In genomic region chr19:55086730-55087541, GRCh38 we compare ENCODE assay signal across 8 cellular contexts. TPM values are rescaled to one million over a fixed set of nuclear protein-coding genes. Genes with fewer than 3 reads are reported as not detected.
DNase-seq lines count a peak whose midpoint lies in the region; ATAC-seq and TF ChIP-seq lines count a peak whose summit lies in the region.

No MANE protein-coding gene starts in this region.

- ATAC-seq in HG03439 (IDR thresholded peaks at IDR 0.05; ENCODE audit: unreplicated experiment) = no peak

- H3K4me3 ChIP-seq in tibial artery = peak overlapping the region; percentile 43 to 57

- DNase-seq in GM03348 (ENCODE audit: low spot score) (peak; percentile 99), NCI-H774 (lab: John Stamatoyannopoulos, UW) (peak; percentile 38), glomerular endothelial cell (ENCODE audit: extremely low read depth, low read depth, low spot score) (peak; percentile 79), nephron progenitor cell (peak; percentile 98), tibial artery (peak; percentile 94), NCI-H446 treated with DMSO at 0.1 percent for 48 hours (lab: John Stamatoyannopoulos, UW) (no peak)
- DNase-seq in activated naive CD8-positive, alpha-beta T cell treated with anti-CD3 and anti-CD28 coated beads, Interleukin-2, amount 50 U/mL, for 16 hours (ENCODE audit: low read depth, low spot score) = peak; percentile 27

- H3K27me3 Mint-ChIP-seq in nephron progenitor cell (ENCODE audit: low read depth, poor library complexity) = peaks cover 55% of the 10 kb centered on the region

- intact Hi-C loops in tibial artery (cut with DNase I; ENCODE audit: low total_unique reads) = no loop called here

- peaks cover 4% of the 10 kb centered on the region for H3K36me3 Mint-ChIP-seq in nephron progenitor cell (ENCODE audit: low read depth)

- H3K9me3 ChIP-seq in tibial artery = no peaks in the 10 kb centered on the region

- H3K9me3 Mint-ChIP-seq in nephron progenitor cell = peaks cover 10% of the 10 kb centered on the region

- H3K36me3 ChIP-seq in tibial artery = peaks cover 16 to 25% (median 18%) of the 10 kb centered on the region in 3 donors

- peaks cover 0 to 33% (median 28%) of the 10 kb centered on the region in 4 donors for H3K4me1 ChIP-seq in tibial artery

- peaks cover 17 to 57% of the 10 kb centered on the region in 2 donors for H3K27me3 ChIP-seq in tibial artery

- H3K27ac Mint-ChIP-seq in nephron progenitor cell = no peak overlapping the region

- H3K4me1 Mint-ChIP-seq in nephron progenitor cell = peaks cover 55% of the 10 kb centered on the region

- H3K27ac ChIP-seq in tibial artery = peak overlapping the region in 1 of 2 donors; percentile 33

- H3K4me3 Mint-ChIP-seq in nephron progenitor cell = peak overlapping the region; percentile 87

- TF ChIP-seq CTCF in nephron progenitor cell (IDR thresholded peaks at IDR 0.05) = no peak
- TF ChIP-seq CTCF in tibial artery (IDR thresholded peaks at IDR 0.05) = no peak

RNA-seq across cellular contexts. Expression of gene EPS8L1, which starts 11.3 kb away (rescaled TPM):
- 10.6 and 20.4 TPM in 2 replicates for total RNA-seq in glomerular endothelial cell

RNA-seq across cellular contexts. Expression of gene RDH13, which starts 24.0 kb away (rescaled TPM):
- 7.5 and 13.1 TPM in 2 replicates for total RNA-seq in glomerular endothelial cell

RNA-seq across cellular contexts. Expression of gene PPP1R12C, which starts 30.5 kb away (rescaled TPM):
- total RNA-seq in glomerular endothelial cell = 108 and 137 TPM in 2 replicates

RNA-seq across cellular contexts. Expression of gene GP6, which starts 48.9 kb away (rescaled TPM):
- not detected in 2 replicates for total RNA-seq in glomerular endothelial cell
